ENCODE assay signal across 8 cellular contexts in the genomic region with DNA sequence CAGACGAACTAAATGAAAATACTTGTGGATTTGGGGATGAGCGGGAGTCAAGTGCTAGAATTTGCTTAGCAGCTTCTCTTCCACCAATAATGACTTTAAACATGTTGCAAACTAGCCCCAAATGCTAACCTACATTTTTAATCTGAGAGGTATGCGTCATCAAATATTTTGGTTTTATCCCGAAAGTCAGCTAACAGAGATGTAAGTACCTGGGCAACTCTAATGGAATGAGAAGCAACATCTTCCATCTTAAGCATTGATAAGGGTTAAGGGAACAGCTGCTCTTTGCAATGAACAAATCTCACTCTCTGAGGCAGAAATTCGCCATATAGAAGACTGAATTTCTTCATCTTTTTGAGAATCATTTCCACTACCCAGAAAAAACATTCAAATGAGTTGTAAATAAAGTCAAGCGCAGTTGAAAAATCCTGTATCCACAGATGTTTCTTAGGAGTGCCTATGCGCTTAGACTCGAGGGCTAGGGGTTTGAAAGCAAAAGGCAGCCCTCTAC. TPM values are rescaled to one million over a fixed set of nuclear protein-coding genes. Genes with fewer than 3 reads are reported as not detected.
DNase-seq lines count a peak whose midpoint lies in the region; ATAC-seq and TF ChIP-seq lines count a peak whose summit lies in the region.

No MANE protein-coding gene starts in this region.

- H3K9me3 Mint-ChIP-seq in activated T-helper 1 cell treated with anti-CD3 and anti-CD28 coated beads, Interleukin-12 subunit alpha, Interleukin-12 subunit beta, Interleukin-2, Interleukin-4 antibody, amounts not matched to agents 30 ng/mL and 10 ng/mL and 1 ng/mL, durations not matched to agents 14 hours and 24 hours and 36 hours, result no peaks in the 10 kb centered on the region
- no peaks in the 10 kb centered on the region for H3K9me3 Mint-ChIP-seq in stimulated activated memory B cell treated with anti-CD40 and anti-IgM and Interleukin-4, amounts not matched to agents 10 μg/mL and 1 μg/mL and 100 μg/mL, for 72 hours

- peaks cover 27% of the 10 kb centered on the region for H3K4me1 ChIP-seq in iPS-15b (ENCODE audit: control insufficient read depth, insufficient read depth, low read length)

- intact Hi-C loops in activated T-helper 1 cell treated with anti-CD3 and anti-CD28 coated beads, Interleukin-12 subunit alpha, Interleukin-12 subunit beta, Interleukin-2, Interleukin-4 antibody, amounts not matched to agents 30 ng/mL and 10 ng/mL and 1 ng/mL, durations not matched to agents 14 hours and 24 hours and 36 hours (cut with micrococcal nuclease), result loop anchor here (1.0 to 5.0 kb wide), 14 partner anchors 54 to 1917 kb away; a partner anchor contains a TSS
- intact Hi-C loops in left colon (cut with DNase I, micrococcal nuclease), result no loop called here

- TF ChIP-seq CTCF in HL-60 (IDR thresholded peaks at IDR 0.05; ENCODE audit: insufficient read depth, low read length), result no peak

- H3K36me3 Mint-ChIP-seq in activated T-helper 1 cell treated with anti-CD3 and anti-CD28 coated beads, Interleukin-12 subunit alpha, Interleukin-12 subunit beta, Interleukin-2, Interleukin-4 antibody, amounts not matched to agents 30 ng/mL and 10 ng/mL and 1 ng/mL, durations not matched to agents 14 hours and 24 hours and 36 hours (ENCODE audit: low read depth), result peaks cover 19% of the 10 kb centered on the region
- peaks cover 19% of the 10 kb centered on the region for H3K36me3 Mint-ChIP-seq in stimulated activated memory B cell treated with anti-CD40 and anti-IgM and Interleukin-4, amounts not matched to agents 10 μg/mL and 1 μg/mL and 100 μg/mL, for 72 hours

- H3K9me3 ChIP-seq in iPS-15b (ENCODE audit: control insufficient read depth, insufficient read depth, low read length), result no peaks in the 10 kb centered on the region

- peak overlapping the region; percentile 16 for H3K9ac ChIP-seq in iPS-15b (ENCODE audit: low read depth, low read length)

- ATAC-seq in stimulated activated memory B cell treated with anti-CD40 and anti-IgM and Interleukin-4, amounts not matched to agents 10 μg/mL and 1 μg/mL and 100 μg/mL, for 72 hours, result no peak
- no peak for ATAC-seq in left colon

- peak overlapping the region; percentile 54 for H3K27ac ChIP-seq in HL-60 (replicated peaks)

- DNase-seq in HL-60 (ENCODE audit: low read depth in 1 of 2, low spot score in 1 of 2) (no peak), NCI-H1092 treated with DMSO at 0.1 percent for 48 hours (lab: John Stamatoyannopoulos, UW) (no peak), HK-2 (ENCODE audit: unreplicated experiment) (no peak), left colon (no peak), epidermal melanocyte (ENCODE audit: insufficient read length, low spot score) (no peak)
- no peak for DNase-seq in activated T-helper 1 cell treated with anti-CD3 and anti-CD28 coated beads, Interleukin-12 subunit alpha, Interleukin-12 subunit beta, Interleukin-2, Interleukin-4 antibody, amounts not matched to agents 30 ng/mL and 10 ng/mL and 1 ng/mL, durations not matched to agents 14 hours and 24 hours and 36 hours (ENCODE audit: low spot score)

- H3K27me3 ChIP-seq in HL-60 (ENCODE audit: insufficient read depth, poor library complexity, severe bottlenecking) (no peaks in the 10 kb centered on the region), iPS-15b (ENCODE audit: control insufficient read depth, insufficient read depth, low read length) (peaks cover 5% of the 10 kb centered on the region)

- H3K4me3 Mint-ChIP-seq in activated T-helper 1 cell treated with anti-CD3 and anti-CD28 coated beads, Interleukin-12 subunit alpha, Interleukin-12 subunit beta, Interleukin-2, Interleukin-4 antibody, amounts not matched to agents 30 ng/mL and 10 ng/mL and 1 ng/mL, durations not matched to agents 14 hours and 24 hours and 36 hours, result peak overlapping the region; percentile 83
- peak overlapping the region; percentile 78 for H3K4me3 Mint-ChIP-seq in stimulated activated memory B cell treated with anti-CD40 and anti-IgM and Interleukin-4, amounts not matched to agents 10 μg/mL and 1 μg/mL and 100 μg/mL, for 72 hours

- peak overlapping the region; percentile 95 for H3K27ac Mint-ChIP-seq in activated T-helper 1 cell treated with anti-CD3 and anti-CD28 coated beads, Interleukin-12 subunit alpha, Interleukin-12 subunit beta, Interleukin-2, Interleukin-4 antibody, amounts not matched to agents 30 ng/mL and 10 ng/mL and 1 ng/mL, durations not matched to agents 14 hours and 24 hours and 36 hours
- H3K27ac Mint-ChIP-seq in stimulated activated memory B cell treated with anti-CD40 and anti-IgM and Interleukin-4, amounts not matched to agents 10 μg/mL and 1 μg/mL and 100 μg/mL, for 72 hours, result peak overlapping the region; percentile 98

- peaks cover 38% of the 10 kb centered on the region for H3K4me1 Mint-ChIP-seq in activated T-helper 1 cell treated with anti-CD3 and anti-CD28 coated beads, Interleukin-12 subunit alpha, Interleukin-12 subunit beta, Interleukin-2, Interleukin-4 antibody, amounts not matched to agents 30 ng/mL and 10 ng/mL and 1 ng/mL, durations not matched to agents 14 hours and 24 hours and 36 hours (ENCODE audit: low read depth)
- peaks cover 38% of the 10 kb centered on the region for H3K4me1 Mint-ChIP-seq in stimulated activated memory B cell treated with anti-CD40 and anti-IgM and Interleukin-4, amounts not matched to agents 10 μg/mL and 1 μg/mL and 100 μg/mL, for 72 hours

- peak overlapping the region; percentile 29 for H3K4me3 ChIP-seq in HL-60 (replicated peaks; ENCODE audit: insufficient read depth, low read length)
- H3K4me3 ChIP-seq in iPS-15b (ENCODE audit: low read depth, low read length), result peak overlapping the region; percentile 74

- no peaks in the 10 kb centered on the region for H3K27me3 Mint-ChIP-seq in activated T-helper 1 cell treated with anti-CD3 and anti-CD28 coated beads, Interleukin-12 subunit alpha, Interleukin-12 subunit beta, Interleukin-2, Interleukin-4 antibody, amounts not matched to agents 30 ng/mL and 10 ng/mL and 1 ng/mL, durations not matched to agents 14 hours and 24 hours and 36 hours (ENCODE audit: insufficient read depth)
- H3K27me3 Mint-ChIP-seq in stimulated activated memory B cell treated with anti-CD40 and anti-IgM and Interleukin-4, amounts not matched to agents 10 μg/mL and 1 μg/mL and 100 μg/mL, for 72 hours, result no peaks in the 10 kb centered on the region

- no peaks in the 10 kb centered on the region for H3K36me3 ChIP-seq in iPS-15b (ENCODE audit: control insufficient read depth, insufficient read depth, low read length)

RNA-seq across cellular contexts. Expression of a gene that starts 0.9 kb away (rescaled TPM):
- 25.1 and 27.3 TPM in 2 replicates for total RNA-seq in activated T-helper 1 cell treated with anti-CD3 and anti-CD28 coated beads, Interleukin-12 subunit alpha, Interleukin-12 subunit beta, Interleukin-2, Interleukin-4 antibody, amounts not matched to agents 30 ng/mL and 10 ng/mL and 1 ng/mL, durations not matched to agents 14 hours and 24 hours and 36 hours
- 10 to 100 TPM; 49.1 to 95.6 TPM for total RNA-seq in left colon
